In genomic region chr9:110545705-110546104, GRCh38 we compare ENCODE assay signal across 18 cellular contexts. TPM values are rescaled to one million over a fixed set of nuclear protein-coding genes. Genes with fewer than 3 reads are reported as not detected.
DNase-seq lines count a peak whose midpoint lies in the region; ATAC-seq, FAIRE-seq and TF ChIP-seq lines count a peak whose summit lies in the region.
"Had no signal": no experiment of that assay in that cellular context is flagged by ENCODE, and none has a peak within 500 bp of the region (broad histone marks: within the 10 kb centered on the region; RNA-seq: fewer than 3 reads in every experiment).

No MANE protein-coding gene starts in this region.

- H3K4ac ChIP-seq in IMR-90 (ENCODE audit: low read depth, low read length) (peak overlapping the region; percentile 68; the same call in 1 of the 2 replicates), neuronal stem cell (ENCODE audit: low read length) (no peak overlapping the region)

- 83% methylated on average over 1 of the region's 2 CpGs; no CpG with 5 or more reads in 1 of the 2 experiments for WGBS in IMR-90 (ENCODE audit: extremely low coverage in 2 of 2, insufficient read length in 1 of 2), 2 experiments
- 7% methylated on average over 2 of the region's 2 CpGs for WGBS in mammary epithelial cell (ENCODE audit: low coverage, missing lambda C conversion rate)
- WGBS in neuronal stem cell (ENCODE audit: extremely low coverage in 2 of 2, insufficient read length in 2 of 2, insufficient replicate concordance in 1 of 2), 2 donors = no CpG with 5 or more reads among the region's 2 CpGs

- in situ Hi-C loops in IMR-90 (cut with MboI; ENCODE audit: low sequenced_read_pairs) (no loop called here), mammary epithelial cell (cut with MboI; ENCODE audit: low sequenced_read_pairs in 2 of 2) (no loop called here)

- peak overlapping the region; percentile 90 for H3K18ac ChIP-seq in IMR-90 (ENCODE audit: low read depth, low read length)
- no peak overlapping the region for H3K18ac ChIP-seq in neuronal stem cell (ENCODE audit: low read length)

- H3K27ac ChIP-seq in IMR-90 (ENCODE audit: insufficient read depth, low read length) (peak overlapping the region; percentile 29; the same call in 1 of the 2 replicates), mammary epithelial cell (ENCODE audit: insufficient read depth, low read depth, low read length) (no peak overlapping the region), neuronal stem cell (replicated peaks; ENCODE audit: low read length) (no peak overlapping the region)
- H3K27ac ChIP-seq: coronary artery, pancreas had no signal

- H3K23ac ChIP-seq in IMR-90 (ENCODE audit: low read depth, low read length) = peak overlapping the region; percentile 66
- H3K23ac ChIP-seq in neuronal stem cell (ENCODE audit: low read depth, low read length, poor library complexity) = no peak overlapping the region

- no peak overlapping the region for H3K4me2 ChIP-seq in IMR-90 (ENCODE audit: low read depth, low read length)
- H3K4me2 ChIP-seq in mammary epithelial cell (ENCODE audit: insufficient read depth, low read depth, low read length) = peak overlapping the region; percentile 13
- no peak overlapping the region for H3K4me2 ChIP-seq in neuronal stem cell (ENCODE audit: insufficient read depth, low read length, poor library complexity, severe bottlenecking)

- H2AFZ ChIP-seq in IMR-90 (replicated peaks; ENCODE audit: low read length, poor library complexity) = no peak overlapping the region
- H2AFZ ChIP-seq in mammary epithelial cell (ENCODE audit: low read depth, low read length) = peak overlapping the region; percentile 59
- peak overlapping the region; percentile 56 for H2AFZ ChIP-seq in neuronal stem cell (ENCODE audit: low read length)

- dilution Hi-C loops in IMR-90 (cut with HindIII; ENCODE audit: low sequenced_read_pairs, unreplicated experiment) = no loop called here
- dilution Hi-C loops in mammary epithelial cell (cut with HindIII; ENCODE audit: low sequenced_read_pairs) = loop anchor here (5.0 kb wide), 1 partner anchor 33 kb away; no protein-coding TSS in a partner anchor

- H2BK120ac ChIP-seq in IMR-90 (ENCODE audit: low read depth, low read length) (peak overlapping the region; percentile 56), neuronal stem cell (ENCODE audit: low read depth, low read length) (no peak overlapping the region)

- H2BK5ac ChIP-seq in IMR-90 (ENCODE audit: low read depth, low read length, poor library complexity, severe bottlenecking) = peak overlapping the region; percentile 63
- H2BK5ac ChIP-seq in neuronal stem cell (ENCODE audit: low read length) = no peak overlapping the region

- H4K5ac ChIP-seq in IMR-90 (ENCODE audit: low read depth, low read length) = peak overlapping the region; percentile 75; the same call in 1 of the 2 replicates

- peaks cover 22% of the 10 kb centered on the region for H3K4me1 ChIP-seq in IMR-90 (ENCODE audit: control insufficient read depth, insufficient read depth, low read length)
- peaks cover 11% of the 10 kb centered on the region for H3K4me1 ChIP-seq in mammary epithelial cell (ENCODE audit: insufficient read depth, low read length)
- peaks cover 9 to 12% of the 10 kb centered on the region in 2 donors for H3K4me1 ChIP-seq in neuronal stem cell (ENCODE audit: control insufficient read depth in 2 of 2, insufficient read depth in 1 of 2, low read depth in 1 of 2, low read length in 2 of 2)
- H3K4me1 ChIP-seq: pancreas had no signal

- H3K27me3 ChIP-seq in IMR-90 (ENCODE audit: control insufficient read depth, insufficient read depth, low read length) (no peaks in the 10 kb centered on the region), mammary epithelial cell (ENCODE audit: insufficient read depth, low read length) (no peaks in the 10 kb centered on the region), neuronal stem cell (ENCODE audit: control insufficient read depth in 3 of 3, insufficient read depth in 3 of 3, low read depth in 1 of 3, low read length in 3 of 3) (no peaks in the 10 kb centered on the region)
- H3K27me3 ChIP-seq: pancreas had no signal

- H4K20me1 ChIP-seq in IMR-90 (ENCODE audit: insufficient read depth, low read length) (no peaks in the 10 kb centered on the region), mammary epithelial cell (ENCODE audit: insufficient read depth, low read length) (no peaks in the 10 kb centered on the region)

- peaks cover 11% of the 10 kb centered on the region for H3K9me1 ChIP-seq in IMR-90 (ENCODE audit: insufficient read depth, low read length)

- H3K36me3 ChIP-seq in IMR-90 (ENCODE audit: control insufficient read depth, insufficient read depth, low read length) (peaks cover 23% of the 10 kb centered on the region), mammary epithelial cell (ENCODE audit: insufficient read depth, low read length) (no peaks in the 10 kb centered on the region), neuronal stem cell (replicated peaks in 1 of 2; ENCODE audit: control insufficient read depth in 2 of 2, insufficient read depth in 2 of 2, low read length in 2 of 2) (no peaks in the 10 kb centered on the region)
- H3K36me3 ChIP-seq: pancreas had no signal

- H2BK20ac ChIP-seq in IMR-90 (ENCODE audit: low read depth, low read length) = peak overlapping the region; percentile 67

- CTCF ChIA-PET in IMR-90 (lab: Yijun Ruan, JAX) (no interaction called here), mammary epithelial cell (lab: Charles Lee; ENCODE audit: low non-redundant PET) (no interaction called here)

- TF ChIP-seq POLR2A in IMR-90 (IDR thresholded peaks at IDR 0.05; ENCODE audit: low read depth, low read length) = no peak

- no peak for TF ChIP-seq RAD21 in IMR-90 (IDR thresholded peaks at IDR 0.05; ENCODE audit: low read length)

- FAIRE-seq in frontal cortex (lab: Jason Lieb, UNC) = no peak
- FAIRE-seq: pancreas had no signal

- H4K91ac ChIP-seq in IMR-90 (ENCODE audit: insufficient read depth, low read depth, low read length) (peak overlapping the region; percentile 43; the same call in 1 of the 2 replicates), neuronal stem cell (ENCODE audit: low read depth, low read length, poor library complexity) (no peak overlapping the region)

- H3K14ac ChIP-seq in IMR-90 (replicated peaks; ENCODE audit: low read depth, low read length) (peak overlapping the region; percentile 67), neuronal stem cell (ENCODE audit: low read length) (no peak overlapping the region)

- H4K8ac ChIP-seq in IMR-90 (ENCODE audit: low read depth in 2 of 2, low read length in 2 of 2) (peak overlapping the region in 1 of 2 experiments; percentile 75; a peak in 1 of 4 replicates), neuronal stem cell (ENCODE audit: low read depth, low read length) (no peak overlapping the region)

- H3K79me1 ChIP-seq in IMR-90 (ENCODE audit: low read depth in 1 of 2, low read length in 2 of 2) = no peaks in the 10 kb centered on the region; a peak in 1 of 4 replicates
- no peaks in the 10 kb centered on the region for H3K79me1 ChIP-seq in neuronal stem cell (ENCODE audit: low read depth, low read length)

- H2AK9ac ChIP-seq in IMR-90 (replicated peaks; ENCODE audit: low read depth, low read length, poor library complexity) = no peak overlapping the region

- H2BK12ac ChIP-seq in neuronal stem cell (ENCODE audit: low read length) = no peak overlapping the region

- POLR2A ChIA-PET in IMR-90 (lab: Charles Lee; ENCODE audit: unreplicated experiment) = no interaction called here

- intact Hi-C loops in IMR-90 (cut with micrococcal nuclease) (no loop called here), mammary epithelial cell (cut with micrococcal nuclease) (no loop called here)

- no peak overlapping the region for H3K56ac ChIP-seq in IMR-90 (ENCODE audit: extremely low read depth, insufficient read depth, low read length)

- ATAC-seq in IMR-90 (ENCODE audit: low read depth) (no peak), HG03469 (IDR thresholded peaks at IDR 0.05; ENCODE audit: unreplicated experiment) (no peak)
- ATAC-seq: activated T-helper 17 cell treated with anti-CD3 and anti-CD28 coated beads, Interleukin-2, amount 50 U/mL, for 72 hours had no signal

- peak overlapping the region; percentile 43; the same call in 1 of the 3 replicates for H2BK15ac ChIP-seq in IMR-90 (ENCODE audit: low read depth, low read length)
- no peak overlapping the region for H2BK15ac ChIP-seq in neuronal stem cell (ENCODE audit: low read length)

- H3K9ac ChIP-seq in IMR-90 (ENCODE audit: low read depth, low read length) (no peak overlapping the region), mammary epithelial cell (ENCODE audit: insufficient read depth, low read length) (no peak overlapping the region), neuronal stem cell (ENCODE audit: low read depth, low read length, poor library complexity) (no peak overlapping the region)

- H3K4me3 ChIP-seq in IMR-90 (ENCODE audit: insufficient read depth, low read depth, low read length) (no peak overlapping the region), mammary epithelial cell (replicated peaks in 1 of 3; ENCODE audit: insufficient read depth in 1 of 3, low read depth in 2 of 3, low read length in 3 of 3) (no peak overlapping the region), neuronal stem cell (ENCODE audit: low read length in 2 of 2) (no peak overlapping the region)
- H3K4me3 ChIP-seq: coronary artery, pancreas had no signal

- peak; percentile 41 for DNase-seq in COLO668 (lab: John Stamatoyannopoulos, UW; ENCODE audit: unreplicated experiment)
- DNase-seq in IMR-90 = peak; percentile 11
- peak; percentile 45 for DNase-seq in mammary epithelial cell
- no peak for DNase-seq in neuronal stem cell (ENCODE audit: low spot score)
- DNase-seq in OCI-M2 (lab: John Stamatoyannopoulos, UW; ENCODE audit: unreplicated experiment) = no peak
- DNase-seq in frontal cortex (ENCODE audit: low spot score in 2 of 2) = no peak
- no peak for DNase-seq in activated CD4-positive, alpha-beta T cell treated with anti-CD3 and anti-CD28 coated beads for 48 hours
- DNase-seq: activated CD4-positive, CD25-positive, alpha-beta regulatory T cell; DND-41; Karpas-422; NCI-H146; NCI-H524 had no signal

- H2AK5ac ChIP-seq in IMR-90 (ENCODE audit: low read depth, low read length) (peak overlapping the region; percentile 68), neuronal stem cell (ENCODE audit: low read depth, low read length) (no peak overlapping the region)

- H3K79me2 ChIP-seq in mammary epithelial cell (ENCODE audit: insufficient read depth, low read length) = no peaks in the 10 kb centered on the region

- no peaks in the 10 kb centered on the region for H3K9me3 ChIP-seq in IMR-90 (ENCODE audit: control insufficient read depth, insufficient read depth, low read length)
- no peaks in the 10 kb centered on the region for H3K9me3 ChIP-seq in mammary epithelial cell (replicated peaks; ENCODE audit: insufficient read depth, low read length)
- H3K9me3 ChIP-seq in neuronal stem cell (replicated peaks in 1 of 2; ENCODE audit: control insufficient read depth in 2 of 2, insufficient read depth in 1 of 2, low read depth in 1 of 2, low read length in 2 of 2) = no peaks in the 10 kb centered on the region
- H3K9me3 ChIP-seq: pancreas had no signal

- no TSS peak for BruUV-seq in IMR-90 (replicated peaks; lab: Mats Ljungman, UMichigan)
- no TSS peak for BruUV-seq in mammary epithelial cell (replicated peaks; lab: Mats Ljungman, UMichigan)

- no peak for TF ChIP-seq CTCF in IMR-90 (conservative IDR thresholded peaks at IDR 0.05; ENCODE audit: low read depth, low read length)
- no peak for TF ChIP-seq CTCF in mammary epithelial cell (conservative IDR thresholded peaks at IDR 0.05 in 1 of 2, IDR thresholded peaks at IDR 0.05 in 1 of 2; ENCODE audit: extremely low read depth in 1 of 2, insufficient read depth in 1 of 2, low read depth in 1 of 2, low read length in 2 of 2)

RNA-seq across cellular contexts. Expression of gene SVEP1, which starts 33.8 kb away (rescaled TPM):
- total RNA-seq in IMR-90 (2012; rRNA removed) = 13.1 and 16.7 TPM in 2 replicates
- 3.8 and 4.8 TPM in 2 replicates for polyA plus RNA-seq in IMR-90 (2012; rRNA removed)
- 2.1 and 2.8 TPM in 2 replicates for polyA plus RNA-seq in IMR-90 (2012; cell fraction: cytosol; rRNA removed)
- 2.7 and 10.2 TPM in 2 replicates for polyA plus RNA-seq in IMR-90 (2012; cell fraction: nucleus; rRNA removed; ENCODE audit: low replicate concordance)
- 10 to 100 TPM in 1 of 2 donors, 1 to 10 TPM in 1; 4.5 to 29.8 TPM for total RNA-seq in mammary epithelial cell
- polyA plus RNA-seq in mammary epithelial cell = 1.2 TPM
- 8.5 TPM for polyA minus RNA-seq in mammary epithelial cell
- polyA plus RNA-seq in neuronal stem cell (2013, experiment 1 of 2) = 0.13 TPM
- 0.18 TPM for polyA plus RNA-seq in neuronal stem cell (2013, experiment 2 of 2)
- 8.6 TPM for total RNA-seq in frontal cortex
- total RNA-seq: activated CD8-positive, alpha-beta memory T cell treated with anti-CD3 and anti-CD28 coated beads for 36 hours; T-helper 1 cell treated with Interleukin-12 subunit alpha and Interleukin-12 subunit beta and Interleukin-4 antibody, amounts not matched to agents 30 ng/mL and 1 ng/mL, for 36 hours had no signal

Comparison
In these comparisons a context has a peak if more than half of its experiments do, and no peak if none do; other contexts are left out.
1. DNase-seq: peak in COLO668 (single experiment), IMR-90 (single experiment) and mammary epithelial cell (single experiment); none in neuronal stem cell (single experiment), OCI-M2 (single experiment), frontal cortex (0 of 2) and activated CD4-positive, alpha-beta T cell treated with anti-CD3 and anti-CD28 coated beads for 48 hours (single experiment).